In the genomic region with DNA sequence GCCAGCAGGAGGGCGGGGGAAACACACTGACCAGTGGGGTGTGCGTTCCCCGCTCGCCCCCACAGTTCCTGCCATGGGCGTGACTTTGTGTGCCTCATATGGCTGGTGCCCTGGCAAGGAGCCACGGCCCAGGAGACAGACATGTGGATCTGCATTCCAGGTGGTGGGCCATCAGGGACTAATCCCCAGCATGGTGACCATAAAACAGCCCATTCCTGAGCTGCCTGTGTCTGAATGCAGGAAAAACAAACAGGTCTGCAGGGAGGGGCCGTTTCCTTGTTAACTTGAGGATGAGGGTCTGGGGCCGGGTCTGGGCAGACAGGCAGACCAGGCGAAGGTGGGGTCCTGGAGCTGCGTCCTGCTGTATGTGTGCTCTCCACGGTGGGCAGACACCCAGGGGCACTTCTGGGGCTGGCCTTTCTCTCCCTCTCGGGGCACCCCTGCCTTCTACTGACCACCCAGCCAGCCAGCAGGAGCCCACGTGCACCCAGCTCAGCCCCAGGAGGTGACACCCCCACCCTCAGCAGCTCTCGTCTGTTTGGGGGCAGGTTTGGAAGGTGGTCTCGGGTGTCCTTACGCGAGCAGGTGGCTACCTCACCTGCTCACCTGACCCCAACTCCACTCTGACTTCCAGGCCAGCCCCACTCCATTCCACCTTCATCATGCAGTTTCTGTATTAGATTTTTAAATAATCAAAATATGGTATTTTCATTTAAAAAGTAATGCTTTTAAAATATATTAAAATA, we compare ENCODE assay signal across 1 cellular context.
TF ChIP-seq lines count a peak whose summit lies in the region.

No MANE protein-coding gene starts in this region.

TF ChIP-seq in HepG2, 621 proteins besides CTCF, POLR2A, EP300 and RAD21 (continued from another document):
- TF ChIP-seq, protein P1, sequence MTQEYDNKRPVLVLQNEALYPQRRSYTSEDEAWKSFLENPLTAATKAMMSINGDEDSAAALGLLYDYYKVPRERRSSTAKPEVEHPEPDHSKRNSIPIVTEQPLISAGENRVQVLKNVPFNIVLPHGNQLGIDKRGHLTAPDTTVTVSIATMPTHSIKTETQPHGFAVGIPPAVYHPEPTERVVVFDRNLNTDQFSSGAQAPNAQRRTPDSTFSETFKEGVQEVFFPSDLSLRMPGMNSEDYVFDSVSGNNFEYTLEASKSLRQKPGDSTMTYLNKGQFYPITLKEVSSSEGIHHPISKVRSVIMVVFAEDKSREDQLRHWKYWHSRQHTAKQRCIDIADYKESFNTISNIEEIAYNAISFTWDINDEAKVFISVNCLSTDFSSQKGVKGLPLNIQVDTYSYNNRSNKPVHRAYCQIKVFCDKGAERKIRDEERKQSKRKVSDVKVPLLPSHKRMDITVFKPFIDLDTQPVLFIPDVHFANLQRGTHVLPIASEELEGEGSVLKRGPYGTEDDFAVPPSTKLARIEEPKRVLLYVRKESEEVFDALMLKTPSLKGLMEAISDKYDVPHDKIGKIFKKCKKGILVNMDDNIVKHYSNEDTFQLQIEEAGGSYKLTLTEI (CRISPR knock-in tag; conservative IDR thresholded peaks at IDR 0.05) = no peak
- TF ChIP-seq ELF4 (CRISPR knock-in tag; IDR thresholded peaks at IDR 0.05; ENCODE audit: borderline replicate concordance) (no peak), MYC (CRISPR knock-in tag; IDR thresholded peaks at IDR 0.05; ENCODE audit: borderline replicate concordance) (no peak), FOXA3 (CRISPR knock-in tag; IDR thresholded peaks at IDR 0.05) (no peak), ELF3 (CRISPR knock-in tag; IDR thresholded peaks at IDR 0.05) (no peak), ZSCAN29 (CRISPR knock-in tag; conservative IDR thresholded peaks at IDR 0.05) (no peak), MED13 (CRISPR knock-in tag; IDR thresholded peaks at IDR 0.05) (no peak), NFIB (CRISPR knock-in tag; IDR thresholded peaks at IDR 0.05; ENCODE audit: borderline replicate concordance) (no peak), ZNF713 (CRISPR knock-in tag; IDR thresholded peaks at IDR 0.05) (no peak), SP5 (CRISPR knock-in tag; IDR thresholded peaks at IDR 0.05; ENCODE audit: borderline replicate concordance, low read depth) (no peak), FOXC1 (CRISPR knock-in tag; IDR thresholded peaks at IDR 0.05; ENCODE audit: borderline replicate concordance) (no peak)
- TF ChIP-seq, protein P2, sequence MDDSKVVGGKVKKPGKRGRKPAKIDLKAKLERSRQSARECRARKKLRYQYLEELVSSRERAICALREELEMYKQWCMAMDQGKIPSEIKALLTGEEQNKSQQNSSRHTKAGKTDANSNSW (CRISPR knock-in tag; IDR thresholded peaks at IDR 0.05; ENCODE audit: borderline replicate concordance) = no peak
- TF ChIP-seq, protein P3, sequence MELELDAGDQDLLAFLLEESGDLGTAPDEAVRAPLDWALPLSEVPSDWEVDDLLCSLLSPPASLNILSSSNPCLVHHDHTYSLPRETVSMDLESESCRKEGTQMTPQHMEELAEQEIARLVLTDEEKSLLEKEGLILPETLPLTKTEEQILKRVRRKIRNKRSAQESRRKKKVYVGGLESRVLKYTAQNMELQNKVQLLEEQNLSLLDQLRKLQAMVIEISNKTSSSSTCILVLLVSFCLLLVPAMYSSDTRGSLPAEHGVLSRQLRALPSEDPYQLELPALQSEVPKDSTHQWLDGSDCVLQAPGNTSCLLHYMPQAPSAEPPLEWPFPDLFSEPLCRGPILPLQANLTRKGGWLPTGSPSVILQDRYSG (CRISPR knock-in tag; IDR thresholded peaks at IDR 0.05) = no peak
TF ChIP-seq in HepG2: peak in this region for 0.
